ENCODE assay signal across 8 cellular contexts in genomic region chr17:17354560-17355357, GRCh38. TPM values are rescaled to one million over a fixed set of nuclear protein-coding genes. Genes with fewer than 3 reads are reported as not detected.
DNase-seq lines count a peak whose midpoint lies in the region; ATAC-seq and TF ChIP-seq lines count a peak whose summit lies in the region.

No MANE protein-coding gene starts in this region.

- no peak for TF ChIP-seq POLR2A in NB4 (IDR thresholded peaks at IDR 0.05; ENCODE audit: extremely low read depth, insufficient read length)
- no peak for TF ChIP-seq POLR2A in vagina (IDR thresholded peaks at IDR 0.05)

- no peak overlapping the region for H3K27ac Mint-ChIP-seq in activated naive CD4-positive, alpha-beta T cell treated with anti-CD3 and anti-CD28 coated beads for 36 hours
- no peak overlapping the region for H3K27ac Mint-ChIP-seq in progenitor cell of endocrine pancreas

- no peaks in the 10 kb centered on the region for H3K4me1 Mint-ChIP-seq in activated naive CD4-positive, alpha-beta T cell treated with anti-CD3 and anti-CD28 coated beads for 36 hours (ENCODE audit: low read depth)
- H3K4me1 Mint-ChIP-seq in progenitor cell of endocrine pancreas (ENCODE audit: low read depth): peaks cover 3% of the 10 kb centered on the region

- no peaks in the 10 kb centered on the region for H3K36me3 ChIP-seq in vagina

- H3K27ac ChIP-seq in vagina: no peak overlapping the region

- no peaks in the 10 kb centered on the region for H3K27me3 ChIP-seq in vagina

- no peaks in the 10 kb centered on the region for H3K9me3 ChIP-seq in vagina

- ATAC-seq in HG03095 (IDR thresholded peaks at IDR 0.05; ENCODE audit: unreplicated experiment): no peak

- CTCF ChIA-PET in activated naive CD4-positive, alpha-beta T cell treated with anti-CD3 and anti-CD28 coated beads for 36 hours (lab: Charles Lee): interaction anchor here (0.6 to 5.5 kb wide), 38 partner anchors 9 to 572 kb away, joined by 3 to 63 read pairs (median 4); partner anchors contain the start of gene RASD1

- H3K4me3 Mint-ChIP-seq in activated naive CD4-positive, alpha-beta T cell treated with anti-CD3 and anti-CD28 coated beads for 36 hours: no peak overlapping the region
- no peak overlapping the region for H3K4me3 Mint-ChIP-seq in progenitor cell of endocrine pancreas (ENCODE audit: low read depth)

- H3K36me3 Mint-ChIP-seq in activated naive CD4-positive, alpha-beta T cell treated with anti-CD3 and anti-CD28 coated beads for 36 hours (ENCODE audit: low read depth): no peaks in the 10 kb centered on the region
- H3K36me3 Mint-ChIP-seq in progenitor cell of endocrine pancreas (ENCODE audit: insufficient read depth): no peaks in the 10 kb centered on the region

- H3K4me3 ChIP-seq in NB4 (ENCODE audit: low read depth, low read length) (no peak overlapping the region), vagina (no peak overlapping the region)

- TF ChIP-seq CTCF in NB4 (IDR thresholded peaks at IDR 0.05; ENCODE audit: low read depth, low read length) (peak; percentile 91), progenitor cell of endocrine pancreas (IDR thresholded peaks at IDR 0.05; ENCODE audit: unreplicated experiment) (peak; percentile 92), vagina (IDR thresholded peaks at IDR 0.05) (peak; percentile 91 to 97 (median 96))

- DNase-seq in Daoy (ENCODE audit: low read depth): peak; percentile 75
- DNase-seq in NB4 (ENCODE audit: low read depth): peak; percentile 87
- DNase-seq in SKM-1 treated with dmso at 0.1 percent for 144 hours (lab: John Stamatoyannopoulos, UW; ENCODE audit: unreplicated experiment): peak; percentile 70
- DNase-seq in activated naive CD4-positive, alpha-beta T cell treated with anti-CD3 and anti-CD28 coated beads for 36 hours: peak; percentile 83
- DNase-seq in head of caudate nucleus: peak; percentile 57 to 89 (median 77)
- peak; percentile 77 for DNase-seq in progenitor cell of endocrine pancreas (ENCODE audit: low spot score, unreplicated experiment)
- DNase-seq in vagina (ENCODE audit: extremely low spot score in 2 of 2): peak in 1 of 2 donors; percentile 93

- H3K9me3 Mint-ChIP-seq in activated naive CD4-positive, alpha-beta T cell treated with anti-CD3 and anti-CD28 coated beads for 36 hours: peaks cover 4% of the 10 kb centered on the region
- H3K9me3 Mint-ChIP-seq in progenitor cell of endocrine pancreas (ENCODE audit: low read depth): peaks cover 10% of the 10 kb centered on the region

- no peaks in the 10 kb centered on the region for H3K27me3 Mint-ChIP-seq in activated naive CD4-positive, alpha-beta T cell treated with anti-CD3 and anti-CD28 coated beads for 36 hours (ENCODE audit: low read depth)
- H3K27me3 Mint-ChIP-seq in progenitor cell of endocrine pancreas: peaks cover 9% of the 10 kb centered on the region

- peaks cover 12% of the 10 kb centered on the region for H3K4me1 ChIP-seq in vagina

- intact Hi-C loops in activated naive CD4-positive, alpha-beta T cell treated with anti-CD3 and anti-CD28 coated beads for 36 hours (cut with micrococcal nuclease): loop anchor here (1.0 kb wide), 3 partner anchors 86 to 214 kb away; no protein-coding TSS in a partner anchor
- intact Hi-C loops in head of caudate nucleus (cut with DNase I) (loop anchor here (2.0 to 5.0 kb wide), 2 partner anchors 218 to 286 kb away; no protein-coding TSS in a partner anchor), vagina (cut with DNase I) (loop anchor here (2.0 to 5.0 kb wide), 2 partner anchors 143 to 288 kb away; partner anchors contain the start of gene RASD1)

RNA-seq across cellular contexts. Expression of gene NT5M, which starts 51.6 kb away (rescaled TPM):
- 2.7 and 4.2 TPM in 2 replicates for total RNA-seq in Daoy (2014; rRNA removed; shearing (Covaris generic))
- total RNA-seq in activated naive CD4-positive, alpha-beta T cell treated with anti-CD3 and anti-CD28 coated beads for 36 hours: 1 to 10 TPM; 7.7 to 8.1 TPM
- total RNA-seq in progenitor cell of endocrine pancreas (2.4 TPM in 2 replicates), vagina (3.2 TPM)
